In the genomic region with DNA sequence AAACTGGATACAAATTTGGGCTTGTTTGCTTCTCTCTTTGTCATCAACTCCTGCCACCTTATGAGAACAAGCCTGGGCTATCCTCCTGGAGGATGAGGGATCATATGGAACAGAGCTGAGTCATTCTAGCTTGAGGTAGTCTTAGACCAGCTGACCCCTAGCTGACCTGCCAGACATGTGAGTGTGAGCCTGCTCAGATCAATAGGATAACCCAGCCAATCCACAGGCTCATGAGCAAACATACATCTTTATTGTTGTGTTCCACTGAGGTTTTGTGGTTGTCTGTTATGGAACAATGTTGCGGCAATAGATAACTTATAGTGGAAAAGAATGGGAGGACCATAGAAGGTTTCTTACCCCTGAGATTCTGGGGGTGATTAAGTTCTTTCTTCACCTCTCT, we compare ENCODE assay signal across 16 cellular contexts. TPM values are rescaled to one million over a fixed set of nuclear protein-coding genes. Genes with fewer than 3 reads are reported as not detected.
"Had no signal": no experiment of that assay in that cellular context is flagged by ENCODE, and none has a peak within 500 bp of the region (broad histone marks: within the 10 kb centered on the region; RNA-seq: fewer than 3 reads in every experiment).

No MANE protein-coding gene starts in this region.

- DNase-seq: activated B cell treated with CpG ODN at 0.5 μM for 24 hours; activated naive CD4-positive, alpha-beta T cell treated with Interleukin-2 at 50 U/mL for 16 hours; glutamatergic neuron; right lobe of liver; stimulated activated CD4-positive, alpha-beta T cell treated with anti-CD3 and anti-CD28 coated beads, Interleukin-4, amount 100 ng/mL, for 4 hours; stimulated activated CD8-positive, alpha-beta memory T cell treated with anti-CD3 and anti-CD28 coated beads, Interleukin-4, amount 100 ng/mL, for 48 hours; testis; upper lobe of right lung had no signal

- H3K4me2 ChIP-seq: smooth muscle cell had no signal

- H3K27me3 ChIP-seq: cardiac muscle cell, esophagus muscularis mucosa, right lobe of liver, testis had no signal

- H3K36me3 ChIP-seq: cardiac muscle cell, esophagus muscularis mucosa, right lobe of liver, upper lobe of right lung had no signal

- H3K27ac ChIP-seq: cardiac muscle cell, esophagus muscularis mucosa, right lobe of liver, testis, upper lobe of right lung had no signal

- H3K4me3 ChIP-seq: cardiac muscle cell, esophagus muscularis mucosa, right lobe of liver, smooth muscle cell, testis, upper lobe of right lung had no signal

- ATAC-seq: right lobe of liver, upper lobe of right lung had no signal

- H3K9me3 ChIP-seq: esophagus muscularis mucosa, right lobe of liver, testis, upper lobe of right lung had no signal

RNA-seq across cellular contexts. Expression of gene FAM180A, which starts 54.5 kb away (rescaled TPM):
- total RNA-seq: activated B cell treated with CpG ODN at 0.5 μM for 24 hours; activated CD8-positive, alpha-beta memory T cell treated with anti-CD3 and anti-CD28 coated beads for 36 hours; astrocyte; cardiac muscle cell; neural crest cell; pulmonary artery endothelial cell; smooth muscle cell; T-helper 2 cell treated with Interferon-gamma antibody and Interleukin-4, amounts not matched to agents 100 ng/mL and 5 ng/mL, for 36 hours had no signal
- polyA plus RNA-seq: cardiac muscle cell had no signal
